10 cellular contexts compared by ENCODE assay signal in the genomic region with DNA sequence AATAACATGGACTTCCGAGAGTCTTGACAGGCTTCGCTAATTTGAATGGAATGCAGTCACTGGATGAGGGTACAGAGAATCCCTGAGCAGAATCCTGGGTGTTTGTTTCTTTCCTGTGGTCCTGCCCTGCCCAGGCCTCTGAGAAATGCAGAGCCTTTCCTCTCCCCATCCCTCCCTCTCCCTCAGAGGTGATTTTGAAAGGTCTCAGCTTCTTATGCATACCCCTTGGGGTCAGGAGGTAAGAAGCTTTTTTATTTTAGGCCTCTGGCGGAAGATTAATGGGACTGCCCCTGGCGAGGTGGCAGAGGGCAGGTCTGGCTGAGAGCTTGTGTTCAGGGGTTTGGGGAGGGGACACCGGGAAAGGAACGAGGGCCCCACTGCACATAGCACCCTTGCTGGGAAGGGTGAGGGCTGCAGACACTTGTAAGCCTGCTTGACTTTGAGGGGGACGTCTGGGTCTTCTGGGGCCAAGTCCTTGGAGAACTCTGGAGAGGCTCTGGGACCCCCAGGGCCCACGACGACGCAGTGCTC.
DNase-seq lines count a peak whose midpoint lies in the region; ATAC-seq, FAIRE-seq and TF ChIP-seq lines count a peak whose summit lies in the region.
"Had no signal": no experiment of that assay in that cellular context is flagged by ENCODE, and none has a peak within 500 bp of the region (broad histone marks: within the 10 kb centered on the region; RNA-seq: fewer than 3 reads in every experiment).

No MANE protein-coding gene starts in this region.

- H3K27me3 ChIP-seq in H7 (ENCODE audit: control insufficient read depth, insufficient read depth, low read length), result no peaks in the 10 kb centered on the region
- no peaks in the 10 kb centered on the region for H3K27me3 ChIP-seq in bronchial epithelial cell (ENCODE audit: control insufficient read depth, insufficient read depth, low read length)
- H3K27me3 ChIP-seq in left lung, result no peaks in the 10 kb centered on the region
- H3K27me3 ChIP-seq in smooth muscle cell (ENCODE audit: low read depth), result no peaks in the 10 kb centered on the region

- no peak for TF ChIP-seq CTCF in bronchial epithelial cell (IDR thresholded peaks at IDR 0.05; ENCODE audit: insufficient read depth, low read length, severe bottlenecking)
- TF ChIP-seq CTCF in left lung (IDR thresholded peaks at IDR 0.05), result no peak
- TF ChIP-seq CTCF in smooth muscle cell (IDR thresholded peaks at IDR 0.05; ENCODE audit: borderline replicate concordance, insufficient read depth, poor library complexity, severe bottlenecking), result no peak

- intact Hi-C loops in left lung (cut with DNase I), result no loop called here

- peak overlapping the region; percentile 46 for H3K9ac ChIP-seq in smooth muscle cell (ENCODE audit: low read depth)

- H3K27ac Mint-ChIP-seq in activated CD8-positive, alpha-beta memory T cell treated with anti-CD3 and anti-CD28 coated beads, Interleukin-2, amount 10 ng/mL, durations not matched to agents 7 days and 5 days, result no peak overlapping the region
- H3K27ac Mint-ChIP-seq: CD4-positive, alpha-beta T cell had no signal

- H3K9me3 ChIP-seq in left lung, result no peaks in the 10 kb centered on the region
- no peaks in the 10 kb centered on the region for H3K9me3 ChIP-seq in smooth muscle cell (replicated peaks; ENCODE audit: low read depth)

- H3K4me3 ChIP-seq in H7 (ENCODE audit: insufficient read depth, low read depth, low read length) (no peak overlapping the region), bronchial epithelial cell (ENCODE audit: low read depth, low read length) (no peak overlapping the region), left lung (no peak overlapping the region), smooth muscle cell (no peak overlapping the region)

- H3K36me3 ChIP-seq in H7 (replicated peaks; ENCODE audit: control insufficient read depth, insufficient read depth, low read length) (no peaks in the 10 kb centered on the region), bronchial epithelial cell (ENCODE audit: control insufficient read depth, insufficient read depth, low read length) (no peaks in the 10 kb centered on the region), left lung (no peaks in the 10 kb centered on the region), smooth muscle cell (ENCODE audit: low read depth) (no peaks in the 10 kb centered on the region)

- H3K36me3 Mint-ChIP-seq in activated CD8-positive, alpha-beta memory T cell treated with anti-CD3 and anti-CD28 coated beads, Interleukin-2, amount 10 ng/mL, durations not matched to agents 7 days and 5 days, result no peaks in the 10 kb centered on the region

- H3K27ac ChIP-seq in left lung (peak overlapping the region; percentile 63 to 80), smooth muscle cell (ENCODE audit: low read depth) (peak overlapping the region; percentile 97), substantia nigra (ENCODE audit: low read depth, low read length, poor library complexity, severe bottlenecking) (no peak overlapping the region)

- H2AFZ ChIP-seq in smooth muscle cell (ENCODE audit: low read depth), result no peak overlapping the region

- H3K9me3 Mint-ChIP-seq in activated CD8-positive, alpha-beta memory T cell treated with anti-CD3 and anti-CD28 coated beads, Interleukin-2, amount 10 ng/mL, durations not matched to agents 7 days and 5 days (ENCODE audit: low read depth), result no peaks in the 10 kb centered on the region
- H3K9me3 Mint-ChIP-seq: CD4-positive, alpha-beta T cell had no signal

- DNase-seq in H7, result peak; percentile 73
- peak; percentile 40 for DNase-seq in bronchial epithelial cell (ENCODE audit: low read depth)
- DNase-seq in left lung, result no peak
- DNase-seq in smooth muscle cell (lab: John Stamatoyannopoulos, UW; ENCODE audit: unreplicated experiment), result no peak
- DNase-seq in KBM-7, result no peak
- DNase-seq in substantia nigra (lab: John Stamatoyannopoulos, UW), result no peak
- DNase-seq in activated CD8-positive, alpha-beta memory T cell treated with anti-CD3 and anti-CD28 coated beads, Interleukin-2, amount 10 ng/mL, durations not matched to agents 7 days and 5 days, result no peak
- DNase-seq: CD4-positive, alpha-beta T cell; NCI-H526 treated with DMSO at 0.1 percent for 48 hours had no signal

- H4K20me1 ChIP-seq in smooth muscle cell (ENCODE audit: low read depth), result no peaks in the 10 kb centered on the region

- H3K4me1 ChIP-seq in left lung (peaks cover 25 to 84% of the 10 kb centered on the region in 2 donors), smooth muscle cell (ENCODE audit: low read depth) (peaks cover 25% of the 10 kb centered on the region)

- H3K79me2 ChIP-seq in smooth muscle cell (ENCODE audit: low read depth), result no peaks in the 10 kb centered on the region

- in situ Hi-C loops in KBM-7 (cut with MboI; ENCODE audit: low pct_unique_long_range_greater_than_20kb, low sequenced_read_pairs), result no loop called here

- H3K4me1 Mint-ChIP-seq in activated CD8-positive, alpha-beta memory T cell treated with anti-CD3 and anti-CD28 coated beads, Interleukin-2, amount 10 ng/mL, durations not matched to agents 7 days and 5 days, result peaks cover 5% of the 10 kb centered on the region

- ATAC-seq in left lung (peak; percentile 18), HG03354 (IDR thresholded peaks at IDR 0.05; ENCODE audit: poor library complexity, severe bottlenecking, unreplicated experiment) (no peak)
- ATAC-seq in activated CD8-positive, alpha-beta memory T cell treated with anti-CD3 and anti-CD28 coated beads, Interleukin-2, amount 10 ng/mL, durations not matched to agents 7 days and 5 days, result no peak

- WGBS in smooth muscle cell (ENCODE audit: low lambda C conversion rate), result 66% methylated on average over 10 of the region's 10 CpGs

- H3F3A ChIP-seq in smooth muscle cell (ENCODE audit: low read depth), result peaks cover 35% of the 10 kb centered on the region

- CTCF ChIA-PET in activated CD8-positive, alpha-beta memory T cell treated with anti-CD3 and anti-CD28 coated beads, Interleukin-2, amount 10 ng/mL, durations not matched to agents 7 days and 5 days (lab: Charles Lee), result interaction anchor here (0.6 to 0.7 kb wide), 2 partner anchors 20 to 184 kb away, joined by 3 read pairs; no protein-coding TSS in a partner anchor

- peak overlapping the region; percentile 80 for H3K4me2 ChIP-seq in smooth muscle cell

- H3K27me3 Mint-ChIP-seq in activated CD8-positive, alpha-beta memory T cell treated with anti-CD3 and anti-CD28 coated beads, Interleukin-2, amount 10 ng/mL, durations not matched to agents 7 days and 5 days, result no peaks in the 10 kb centered on the region
- H3K27me3 Mint-ChIP-seq: CD4-positive, alpha-beta T cell had no signal

- FAIRE-seq in bronchial epithelial cell (lab: Jason Lieb, UNC), result no peak

- no peak overlapping the region for H3K4me3 Mint-ChIP-seq in activated CD8-positive, alpha-beta memory T cell treated with anti-CD3 and anti-CD28 coated beads, Interleukin-2, amount 10 ng/mL, durations not matched to agents 7 days and 5 days
- H3K4me3 Mint-ChIP-seq: CD4-positive, alpha-beta T cell had no signal

Comparison
In these comparisons a context has a peak if more than half of its experiments do, and no peak if none do; other contexts are left out.
1. DNase-seq: peak in H7 (single experiment) and bronchial epithelial cell (single experiment); none in left lung (0 of 2), smooth muscle cell (single experiment), KBM-7 (single experiment), substantia nigra (0 of 49) and activated CD8-positive, alpha-beta memory T cell treated with anti-CD3 and anti-CD28 coated beads, Interleukin-2, amount 10 ng/mL, durations not matched to agents 7 days and 5 days (single experiment).